In the genomic region with DNA sequence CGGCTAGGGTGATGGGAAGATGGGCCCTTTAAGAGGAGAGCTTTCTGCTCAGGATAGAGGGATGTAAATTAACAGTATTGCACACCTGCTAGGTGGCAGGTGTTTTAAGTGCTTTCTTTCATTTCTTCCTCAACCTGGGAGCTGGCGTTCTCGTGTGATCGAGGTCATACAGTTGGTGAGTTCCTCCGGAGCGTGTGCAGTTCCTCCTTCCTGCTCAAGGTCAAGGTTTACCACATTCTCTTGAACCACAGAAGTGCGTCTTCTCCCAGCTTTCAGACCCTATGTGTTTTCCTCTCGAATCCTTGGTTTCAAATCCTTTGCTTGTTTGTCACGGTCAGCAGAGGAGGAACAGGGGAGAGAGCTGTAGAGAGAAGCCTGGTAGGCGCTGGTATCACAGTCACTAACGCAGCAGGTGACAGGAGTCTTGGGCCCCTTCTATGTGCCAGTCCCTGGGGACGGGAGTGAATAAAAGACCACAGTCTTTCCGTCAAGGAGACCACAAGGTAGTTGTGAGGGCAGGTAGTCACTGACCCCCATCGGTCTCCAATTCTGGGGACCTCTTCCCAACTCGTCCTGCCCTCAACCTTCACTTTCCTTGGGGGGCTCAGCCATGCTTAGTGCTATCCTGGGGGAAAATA, we compare ENCODE assay signal across 13 cellular contexts. TPM values are rescaled to one million over a fixed set of nuclear protein-coding genes. Genes with fewer than 3 reads are reported as not detected.
DNase-seq lines count a peak whose midpoint lies in the region; ATAC-seq and TF ChIP-seq lines count a peak whose summit lies in the region.
"Had no signal": no experiment of that assay in that cellular context is flagged by ENCODE, and none has a peak within 500 bp of the region (broad histone marks: within the 10 kb centered on the region; RNA-seq: fewer than 3 reads in every experiment).

No MANE protein-coding gene starts in this region.

- TF ChIP-seq CTCF in brain (conservative IDR thresholded peaks at IDR 0.05) (no peak), upper lobe of right lung (IDR thresholded peaks at IDR 0.05) (no peak)

- no peaks in the 10 kb centered on the region for H3K9me3 Mint-ChIP-seq in activated naive CD8-positive, alpha-beta T cell (ENCODE audit: low read depth)
- H3K9me3 Mint-ChIP-seq in activated naive CD8-positive, alpha-beta T cell treated with anti-CD3 and anti-CD28 coated beads for 36 hours, result no peaks in the 10 kb centered on the region
- H3K9me3 Mint-ChIP-seq in brain, result peaks cover 0 to 3% (median 0%) of the 10 kb centered on the region in 5 experiments
- H3K9me3 Mint-ChIP-seq: activated naive CD4-positive, alpha-beta T cell treated with anti-CD3 and anti-CD28 coated beads, Interleukin-2, amount 50 U/mL, for 72 hours had no signal

- H3K36me3 ChIP-seq in upper lobe of right lung, result no peaks in the 10 kb centered on the region
- H3K36me3 ChIP-seq: heart left ventricle had no signal

- H3K4me1 ChIP-seq in upper lobe of right lung, result peaks cover 13% of the 10 kb centered on the region

- H3K27ac Mint-ChIP-seq in activated naive CD8-positive, alpha-beta T cell, result no peak overlapping the region
- no peak overlapping the region for H3K27ac Mint-ChIP-seq in activated naive CD8-positive, alpha-beta T cell treated with anti-CD3 and anti-CD28 coated beads for 36 hours
- H3K27ac Mint-ChIP-seq in brain, result peak overlapping the region in 4 of 5 experiments; percentile 47 to 92 (median 72)

- no peak for DNase-seq in activated naive CD8-positive, alpha-beta T cell treated with anti-CD3 and anti-CD28 coated beads for 36 hours
- DNase-seq in NCI-H2196 (lab: John Stamatoyannopoulos, UW; ENCODE audit: unreplicated experiment), result peak; percentile 24
- no peak for DNase-seq in upper lobe of right lung
- no peak for DNase-seq in islet precursor cell
- DNase-seq: activated CD4-positive, CD25-positive, alpha-beta regulatory T cell; effector CD8-positive, alpha-beta T cell had no signal

- no peaks in the 10 kb centered on the region for H3K9me3 ChIP-seq in upper lobe of right lung
- H3K9me3 ChIP-seq: heart left ventricle had no signal

- H3K27me3 Mint-ChIP-seq in activated naive CD8-positive, alpha-beta T cell, result no peaks in the 10 kb centered on the region
- H3K27me3 Mint-ChIP-seq in activated naive CD8-positive, alpha-beta T cell treated with anti-CD3 and anti-CD28 coated beads for 36 hours, result peaks cover 21% of the 10 kb centered on the region
- peaks cover 3% of the 10 kb centered on the region for H3K27me3 Mint-ChIP-seq in brain

- ATAC-seq in upper lobe of right lung (peak; percentile 32), GM19397 (IDR thresholded peaks at IDR 0.05; ENCODE audit: unreplicated experiment) (no peak), GM18858 (IDR thresholded peaks at IDR 0.05; ENCODE audit: unreplicated experiment) (no peak)

- peak overlapping the region; percentile 22 for H3K4me3 Mint-ChIP-seq in activated naive CD8-positive, alpha-beta T cell
- no peak overlapping the region for H3K4me3 Mint-ChIP-seq in activated naive CD8-positive, alpha-beta T cell treated with anti-CD3 and anti-CD28 coated beads for 36 hours
- H3K4me3 Mint-ChIP-seq in brain, result peak overlapping the region in 2 of 5 experiments; percentile 22 to 64

- no peak overlapping the region for H3K4me3 ChIP-seq in upper lobe of right lung

- peaks cover 17% of the 10 kb centered on the region for H3K4me1 Mint-ChIP-seq in activated naive CD8-positive, alpha-beta T cell (ENCODE audit: low read depth)
- peaks cover 17% of the 10 kb centered on the region for H3K4me1 Mint-ChIP-seq in activated naive CD8-positive, alpha-beta T cell treated with anti-CD3 and anti-CD28 coated beads for 36 hours
- peaks cover 80% of the 10 kb centered on the region for H3K4me1 Mint-ChIP-seq in brain

- no peak overlapping the region for H3K27ac ChIP-seq in upper lobe of right lung

- peaks cover 7% of the 10 kb centered on the region for H3K27me3 ChIP-seq in upper lobe of right lung

- intact Hi-C loops in upper lobe of right lung (cut with DNase I), result no loop called here

- no peaks in the 10 kb centered on the region for H3K36me3 Mint-ChIP-seq in activated naive CD8-positive, alpha-beta T cell
- H3K36me3 Mint-ChIP-seq in activated naive CD8-positive, alpha-beta T cell treated with anti-CD3 and anti-CD28 coated beads for 36 hours, result no peaks in the 10 kb centered on the region
- no peaks in the 10 kb centered on the region for H3K36me3 Mint-ChIP-seq in brain
- H3K36me3 Mint-ChIP-seq: activated naive CD4-positive, alpha-beta T cell treated with anti-CD3 and anti-CD28 coated beads, Interleukin-2, amount 50 U/mL, for 72 hours had no signal

RNA-seq across cellular contexts. Expression of gene DNAI2, which starts 0.8 kb away (rescaled TPM):
- not detected for total RNA-seq in activated naive CD8-positive, alpha-beta T cell treated with anti-CD3 and anti-CD28 coated beads for 36 hours
- 0.56 TPM for polyA plus RNA-seq in brain (ENCODE audit: insufficient read depth, low read depth, low replicate concordance)
- total RNA-seq in upper lobe of right lung, result not detected
- total RNA-seq: heart left ventricle had no signal
- polyA plus RNA-seq: heart left ventricle, right cardiac atrium had no signal

RNA-seq across cellular contexts. Expression of gene KIF19, which starts 51.2 kb away (rescaled TPM):
- under 1 TPM in 1 of 2 experiments, not detected in 1; 0.08 TPM for total RNA-seq in activated naive CD8-positive, alpha-beta T cell treated with anti-CD3 and anti-CD28 coated beads for 36 hours
- 48.2 TPM for polyA plus RNA-seq in brain (ENCODE audit: insufficient read depth, low read depth, low replicate concordance)
- total RNA-seq in upper lobe of right lung, result 0.23 TPM

Comparison
In these comparisons a context has a peak if more than half of its experiments do, and no peak if none do; other contexts are left out.
1. H3K27ac Mint-ChIP-seq: peak in brain (4 of 5); none in activated naive CD8-positive, alpha-beta T cell (single experiment) and activated naive CD8-positive, alpha-beta T cell treated with anti-CD3 and anti-CD28 coated beads for 36 hours (single experiment).